34 cellular contexts compared by ENCODE assay signal in genomic region chr18:23763343-23763742, GRCh38.
"Had no signal": no experiment of that assay in that cellular context is flagged by ENCODE, and none has a peak within 500 bp of the region (broad histone marks: within the 10 kb centered on the region; RNA-seq: fewer than 3 reads in every experiment).

No MANE protein-coding gene starts in this region.

- H3K4me3 ChIP-seq: MG63 had no signal

- H3K4me2 ChIP-seq: KMS-11 had no signal

- H3K9me3 ChIP-seq: MG63 had no signal

- H3K27me3 ChIP-seq: MG63 had no signal

- DNase-seq: Karpas-422, Kasumi-1, KG1, MG63, MM.1S, MV-4-11, NCI-H1048, NCI-H1092, NCI-H1092 treated with DMSO at 0.1 percent for 48 hours, NCI-H1105, NCI-H1105 treated with DMSO at 0.1 percent for 48 hours, NCI-H1417, NCI-H1417 treated with DMSO at 0.1 percent for 48 hours, NCI-H1436, NCI-H1436 treated with DMSO at 0.1 percent for 48 hours, NCI-H146, NCI-H1694, NCI-H1694 treated with DMSO at 0.1 percent for 48 hours, NCI-H187, NCI-H187 treated with DMSO at 0.1 percent for 48 hours, NCI-H1930, NCI-H2029, NCI-H2029 treated with DMSO at 0.1 percent for 48 hours, NCI-H2081, NCI-H2081 treated with DMSO at 0.1 percent for 48 hours, NCI-H2107, NCI-H2171, NCI-H2171 treated with DMSO at 0.1 percent for 48 hours, NCI-H2227 treated with DMSO at 0.1 percent for 48 hours, NCI-H226, NCI-H345, NCI-H446, NCI-H446 treated with DMSO at 0.1 percent for 48 hours had no signal

- H3K9ac ChIP-seq: KMS-11 had no signal

- H3K27ac ChIP-seq: KMS-11 had no signal
